In genomic region chr3:146184616-146185015, GRCh38 we compare ENCODE assay signal across 16 cellular contexts. TPM values are rescaled to one million over a fixed set of nuclear protein-coding genes. Genes with fewer than 3 reads are reported as not detected.
DNase-seq lines count a peak whose midpoint lies in the region; TF ChIP-seq lines count a peak whose summit lies in the region.
"Had no signal": no experiment of that assay in that cellular context is flagged by ENCODE, and none has a peak within 500 bp of the region (broad histone marks: within the 10 kb centered on the region; RNA-seq: fewer than 3 reads in every experiment).

No MANE protein-coding gene starts in this region.

- H3K4me3 ChIP-seq in hepatocyte, result no peak overlapping the region
- H3K4me3 ChIP-seq: MG63, upper lobe of left lung had no signal

- H3K36me3 Mint-ChIP-seq in HFFc6 (ENCODE audit: low read depth), result no peaks in the 10 kb centered on the region; the same call in 1 of the 2 replicates

- H3K9me3 Mint-ChIP-seq in HFFc6, result no peaks in the 10 kb centered on the region

- WGBS in hepatocyte (ENCODE audit: low lambda C conversion rate, missing lambda C conversion rate), result 38% methylated on average over 1 of the region's 1 CpG

- no peak overlapping the region for H3K4me2 ChIP-seq in hepatocyte

- no peaks in the 10 kb centered on the region for H3K4me1 ChIP-seq in hepatocyte (ENCODE audit: insufficient read depth)
- H3K4me1 ChIP-seq: parathyroid adenoma had no signal

- no peaks in the 10 kb centered on the region for H3K79me2 ChIP-seq in hepatocyte
- H3K79me2 ChIP-seq: parathyroid adenoma had no signal

- no peak overlapping the region for H3K4me3 Mint-ChIP-seq in HFFc6

- no peaks in the 10 kb centered on the region; the same call in 1 of the 2 replicates for H3K27me3 Mint-ChIP-seq in HFFc6 (ENCODE audit: insufficient read depth)

- no peaks in the 10 kb centered on the region for H3K27me3 ChIP-seq in hepatocyte
- H3K27me3 ChIP-seq: MG63, upper lobe of left lung had no signal

- H3K27ac Mint-ChIP-seq in HFFc6, result no peak overlapping the region

- TF ChIP-seq CTCF in HFFc6 (IDR thresholded peaks at IDR 0.05), result no peak
- TF ChIP-seq CTCF in hepatocyte (IDR thresholded peaks at IDR 0.05; ENCODE audit: poor library complexity), result no peak

- H3K36me3 ChIP-seq in hepatocyte (replicated peaks; ENCODE audit: insufficient read depth, low read depth), result no peaks in the 10 kb centered on the region
- H3K36me3 ChIP-seq: WERI-Rb-1 had no signal

- no peaks in the 10 kb centered on the region for H3K9me2 ChIP-seq in hepatocyte (replicated peaks; ENCODE audit: insufficient read depth)

- DNase-seq in A172 (ENCODE audit: low spot score) (peak; percentile 50), HFFc6 (peak; percentile 19), SW480 (ENCODE audit: low spot score) (peak; percentile 33), hepatocyte (ENCODE audit: low spot score) (peak; percentile 34), nucleus accumbens (lab: John Stamatoyannopoulos, UW) (no peak), HuH-7.5 (ENCODE audit: low spot score) (no peak), activated gamma-delta T cell treated with Interleukin-2 at 50 U/mL for 16 hours (no peak), T-helper 1 cell (no peak)
- DNase-seq: cortex of kidney; MG63; midbrain; stimulated activated CD4-positive, alpha-beta T cell treated with anti-CD3 and anti-CD28 coated beads, Interleukin-15, amount 100 ng/mL, for 24 hours; WERI-Rb-1 had no signal

- no peaks in the 10 kb centered on the region for H4K20me1 ChIP-seq in hepatocyte (ENCODE audit: insufficient read depth, poor library complexity, severe bottlenecking)

- H3K27ac ChIP-seq in hepatocyte, result no peak overlapping the region
- H3K27ac ChIP-seq: HL-60, parathyroid adenoma, upper lobe of left lung, WERI-Rb-1 had no signal

- H3K9me3 ChIP-seq in hepatocyte (ENCODE audit: low read depth), result no peaks in the 10 kb centered on the region
- H3K9me3 ChIP-seq: MG63, upper lobe of left lung had no signal

- peaks cover 21% of the 10 kb centered on the region for H3K4me1 Mint-ChIP-seq in HFFc6 (ENCODE audit: low read depth)

- no peak overlapping the region for H2AFZ ChIP-seq in hepatocyte
- H2AFZ ChIP-seq: parathyroid adenoma had no signal

RNA-seq across cellular contexts. Expression of gene PLOD2, which starts 23.6 kb away (rescaled TPM):
- total RNA-seq in A172 (2014; rRNA removed; shearing (Covaris generic)), result 93.9 and 104 TPM in 2 replicates
- 100 to 1,000 TPM; 181 to 358 (median 200) TPM for total RNA-seq in HFFc6 (2021; fragmentation: NEBNext Ultra II Directional; extraction: Animal tissue kit (Norgen Biotek cat#: 25700))
- 148 and 155 TPM in 2 replicates for total RNA-seq in hepatocyte
- polyA plus RNA-seq in hepatocyte, result 93.8 and 97.3 TPM in 2 replicates

Comparison
In these comparisons a context has a peak if more than half of its experiments do, and no peak if none do; other contexts are left out.
1. DNase-seq: peak in A172 (single experiment), HFFc6 (single experiment), SW480 (single experiment) and hepatocyte (single experiment); none in nucleus accumbens (0 of 56), HuH-7.5 (single experiment), activated gamma-delta T cell treated with Interleukin-2 at 50 U/mL for 16 hours (single experiment) and T-helper 1 cell (0 of 5).